Comparison of ENCODE assay signal across 22 cellular contexts in genomic region chr18:11953113-11953512, GRCh38.
"Had no signal": no experiment of that assay in that cellular context is flagged by ENCODE, and none has a peak within 500 bp of the region (broad histone marks: within the 10 kb centered on the region; RNA-seq: fewer than 3 reads in every experiment).

No MANE protein-coding gene starts in this region.

- H3K27ac Mint-ChIP-seq: activated CD8-positive, alpha-beta T cell treated with anti-CD3 and anti-CD28 coated beads, Interleukin-2, amount 10 ng/mL, durations not matched to agents 7 days and 5 days; activated naive CD4-positive, alpha-beta T cell treated with anti-CD3 and anti-CD28 coated beads, Interleukin-2, amount 10 ng/mL, durations not matched to agents 7 days and 5 days; activated naive CD8-positive, alpha-beta T cell treated with anti-CD3 and anti-CD28 coated beads, Interleukin-2, amount 50 U/mL, for 24 hours; T-helper 1 cell treated with Interleukin-12 subunit alpha and Interleukin-12 subunit beta and Interleukin-4 antibody, amounts not matched to agents 30 μg/mL and 1 μg/mL, for 36 hours had no signal

- H3K4me3 ChIP-seq: breast epithelium, esophagus squamous epithelium, lung, tibial artery had no signal

- H3K4me3 Mint-ChIP-seq: activated CD8-positive, alpha-beta T cell treated with anti-CD3 and anti-CD28 coated beads, Interleukin-2, amount 10 ng/mL, durations not matched to agents 7 days and 5 days; activated naive CD4-positive, alpha-beta T cell treated with anti-CD3 and anti-CD28 coated beads, Interleukin-2, amount 10 ng/mL, durations not matched to agents 7 days and 5 days; activated naive CD8-positive, alpha-beta T cell treated with anti-CD3 and anti-CD28 coated beads, Interleukin-2, amount 50 U/mL, for 24 hours; activated T-cell treated with anti-CD3 and anti-CD28 coated beads, Interleukin-2, amount 50 U/mL, for 4 hours; nephron progenitor cell; T-helper 1 cell treated with Interleukin-12 subunit alpha and Interleukin-12 subunit beta and Interleukin-4 antibody, amounts not matched to agents 30 μg/mL and 1 μg/mL, for 36 hours had no signal

- H3K4me1 ChIP-seq: breast epithelium had no signal

- H3K36me3 ChIP-seq: breast epithelium, esophagus squamous epithelium, tibial artery, WERI-Rb-1 had no signal

- H3K4me1 Mint-ChIP-seq: activated naive CD8-positive, alpha-beta T cell treated with anti-CD3 and anti-CD28 coated beads, Interleukin-2, amount 50 U/mL, for 24 hours had no signal

- H3K27ac ChIP-seq: breast epithelium, tibial artery, WERI-Rb-1 had no signal

- ATAC-seq: activated CD8-positive, alpha-beta T cell treated with anti-CD3 and anti-CD28 coated beads, Interleukin-2, amount 10 ng/mL, durations not matched to agents 7 days and 5 days; activated naive CD8-positive, alpha-beta T cell treated with anti-CD3 and anti-CD28 coated beads, Interleukin-2, amount 50 U/mL, for 24 hours; activated T-cell treated with anti-CD3 and anti-CD28 coated beads, Interleukin-2, amount 50 U/mL, for 4 hours; sciatic nerve had no signal

- H3K27me3 ChIP-seq: breast epithelium, esophagus squamous epithelium, tibial artery had no signal

- DNase-seq: activated CD4-positive, alpha-beta T cell treated with anti-CD3 and anti-CD28 coated beads for 4 hours; activated CD8-positive, alpha-beta T cell treated with anti-CD3 and anti-CD28 coated beads, Interleukin-2, amount 10 ng/mL, durations not matched to agents 7 days and 5 days; activated effector memory CD4-positive, alpha-beta T cell treated with Interleukin-2 at 50 U/mL for 16 hours; activated naive CD4-positive, alpha-beta T cell treated with anti-CD3 and anti-CD28 coated beads, Interleukin-2, amount 10 ng/mL, durations not matched to agents 7 days and 5 days; activated naive CD8-positive, alpha-beta T cell treated with anti-CD3 and anti-CD28 coated beads, Interleukin-2, amount 50 U/mL, for 24 hours; activated T-cell treated with anti-CD3 and anti-CD28 coated beads, Interleukin-2, amount 50 U/mL, for 4 hours; effector CD4-positive, alpha-beta T cell; esophagus squamous epithelium; foreskin fibroblast; glutamatergic neuron; hippocampal formation; midbrain; nephron progenitor cell; nucleus accumbens; stimulated activated naive CD4-positive, alpha-beta T cell; substantia nigra; tibial artery; WERI-Rb-1 had no signal

- H3K27me3 Mint-ChIP-seq: activated naive CD4-positive, alpha-beta T cell treated with anti-CD3 and anti-CD28 coated beads, Interleukin-2, amount 10 ng/mL, durations not matched to agents 7 days and 5 days had no signal
